In genomic region chr13:48402325-48402962, GRCh38 we compare ENCODE assay signal across 10 cellular contexts. TPM values are rescaled to one million over a fixed set of nuclear protein-coding genes. Genes with fewer than 3 reads are reported as not detected.
A peak's percentile ranks its signal among the peaks of the same experiment; 100 is the strongest.
DNase-seq lines count a peak whose midpoint lies in the region; ATAC-seq, FAIRE-seq and TF ChIP-seq lines count a peak whose summit lies in the region.
"Had no signal": no experiment of that assay in that cellular context is flagged by ENCODE, and none has a peak within 500 bp of the region (broad histone marks: within the 10 kb centered on the region; RNA-seq: fewer than 3 reads in every experiment).

No MANE protein-coding gene starts in this region.

- H3K27ac ChIP-seq in foreskin keratinocyte (peak overlapping the region; percentile 69), tibial artery (peak overlapping the region; percentile 60 to 76), kidney (ENCODE audit: low read depth in 2 of 2, low read length in 2 of 2) (no peak overlapping the region)

- H3K36me3 ChIP-seq in tibial artery, result no peaks in the 10 kb centered on the region
- H3K36me3 ChIP-seq in kidney (ENCODE audit: control insufficient read depth in 1 of 2, insufficient read depth in 2 of 2, low read length in 2 of 2), result no peaks in the 10 kb centered on the region

- H3K4me3 ChIP-seq in tibial artery (no peak overlapping the region), kidney (ENCODE audit: low read length in 2 of 2) (no peak overlapping the region)

- no peak overlapping the region for H3K9ac ChIP-seq in kidney (ENCODE audit: low read length in 2 of 2)

- no peaks in the 10 kb centered on the region for H3K9me3 Mint-ChIP-seq in activated CD4-positive, alpha-beta memory T cell treated with anti-CD3 and anti-CD28 coated beads, Interleukin-2, amount 10 ng/mL, durations not matched to agents 7 days and 5 days

- H3K4me1 Mint-ChIP-seq in activated CD4-positive, alpha-beta memory T cell treated with anti-CD3 and anti-CD28 coated beads, Interleukin-2, amount 10 ng/mL, durations not matched to agents 7 days and 5 days, result peaks cover 72% of the 10 kb centered on the region

- no peak for FAIRE-seq in kidney (lab: Jason Lieb, UNC)

- peaks cover 34% of the 10 kb centered on the region for H3K36me3 Mint-ChIP-seq in activated CD4-positive, alpha-beta memory T cell treated with anti-CD3 and anti-CD28 coated beads, Interleukin-2, amount 10 ng/mL, durations not matched to agents 7 days and 5 days (ENCODE audit: low read depth)

- H3K27me3 ChIP-seq in foreskin keratinocyte (no peaks in the 10 kb centered on the region), tibial artery (no peaks in the 10 kb centered on the region)

- no peaks in the 10 kb centered on the region for H3K27me3 Mint-ChIP-seq in activated CD4-positive, alpha-beta memory T cell treated with anti-CD3 and anti-CD28 coated beads, Interleukin-2, amount 10 ng/mL, durations not matched to agents 7 days and 5 days

- POLR2A ChIA-PET in activated CD4-positive, alpha-beta memory T cell treated with anti-CD3 and anti-CD28 coated beads, Interleukin-2, amount 10 ng/mL, durations not matched to agents 7 days and 5 days (lab: Charles Lee), result interaction anchor here (0.7 to 3.9 kb wide), 13 partner anchors 8 to 177 kb away, joined by 3 to 41 read pairs (median 8); partner anchors contain the start of genes LPAR6 and RCBTB2

- ATAC-seq in foreskin keratinocyte (peak; percentile 19), GM19467 (IDR thresholded peaks at IDR 0.05; ENCODE audit: unreplicated experiment) (no peak)

- H3K27ac Mint-ChIP-seq in activated CD4-positive, alpha-beta memory T cell treated with anti-CD3 and anti-CD28 coated beads, Interleukin-2, amount 10 ng/mL, durations not matched to agents 7 days and 5 days, result peak overlapping the region; percentile 81

- H3K9me3 ChIP-seq in tibial artery (no peaks in the 10 kb centered on the region), kidney (ENCODE audit: control insufficient read depth in 1 of 2, low read length in 2 of 2) (no peaks in the 10 kb centered on the region)

- peak overlapping the region; percentile 47 for H3K4me3 Mint-ChIP-seq in activated CD4-positive, alpha-beta memory T cell treated with anti-CD3 and anti-CD28 coated beads, Interleukin-2, amount 10 ng/mL, durations not matched to agents 7 days and 5 days

- TF ChIP-seq CTCF in foreskin keratinocyte (conservative IDR thresholded peaks at IDR 0.05), result no peak
- TF ChIP-seq CTCF in tibial artery (IDR thresholded peaks at IDR 0.05), result no peak
- TF ChIP-seq CTCF in kidney (IDR thresholded peaks at IDR 0.05; ENCODE audit: borderline replicate concordance, extremely low read depth, insufficient read depth), result no peak
- TF ChIP-seq CTCF in GM20000 (IDR thresholded peaks at IDR 0.05; ENCODE audit: extremely low read depth, missing control alignments), result no peak

- CTCF ChIA-PET in activated CD4-positive, alpha-beta memory T cell treated with anti-CD3 and anti-CD28 coated beads, Interleukin-2, amount 10 ng/mL, durations not matched to agents 7 days and 5 days (lab: Charles Lee), result interaction anchor here (0.7 to 3.3 kb wide), 6 partner anchors 10 to 177 kb away, joined by 3 to 28 read pairs (median 4); partner anchors contain the start of gene LPAR6

- DNase-seq in activated naive CD4-positive, alpha-beta T cell treated with Interleukin-2 at 50 U/mL for 16 hours, result peak; percentile 11
- no peak for DNase-seq in activated naive CD4-positive, alpha-beta T cell treated with anti-CD3 and anti-CD28 coated beads, Interleukin-2, amount 50 U/mL, for 16 hours
- peak; percentile 18 for DNase-seq in activated CD4-positive, alpha-beta memory T cell treated with anti-CD3 and anti-CD28 coated beads, Interleukin-2, amount 10 ng/mL, durations not matched to agents 7 days and 5 days
- DNase-seq in foreskin keratinocyte, result peak in 1 of 2 donors; percentile 35
- DNase-seq in tibial artery, result no peak
- DNase-seq in kidney, result no peak
- DNase-seq in GM20000 (ENCODE audit: low spot score), result no peak
- DNase-seq: effector CD4-positive, alpha-beta T cell; NCI-H1930 had no signal

- H3K4me1 ChIP-seq in foreskin keratinocyte, result peaks cover 66% of the 10 kb centered on the region
- H3K4me1 ChIP-seq in tibial artery, result peaks cover 0 to 79% (median 37%) of the 10 kb centered on the region in 4 donors
- peaks cover 18 to 31% of the 10 kb centered on the region in 2 donors for H3K4me1 ChIP-seq in kidney (ENCODE audit: control insufficient read depth in 1 of 2, insufficient read depth in 1 of 2, low read depth in 1 of 2, low read length in 2 of 2)

- intact Hi-C loops in tibial artery (cut with DNase I; ENCODE audit: low total_unique reads), result no loop called here
- intact Hi-C loops in kidney (cut with DNase I), result no loop called here

RNA-seq across cellular contexts. Expression of gene LPAR6, which starts 10.5 kb away (rescaled TPM):
- total RNA-seq in activated CD4-positive, alpha-beta memory T cell treated with anti-CD3 and anti-CD28 coated beads, Interleukin-2, amount 10 ng/mL, durations not matched to agents 7 days and 5 days, result 100 to 1,000 TPM in 1 of 2 experiments, 10 to 100 TPM in 1; 96.8 to 100 TPM
- total RNA-seq in foreskin keratinocyte (4.7 and 6.3 TPM in 2 replicates), kidney (45.1 TPM)
- polyA plus RNA-seq in foreskin keratinocyte (4.0 and 6.5 TPM in 2 replicates), kidney (ENCODE audit: insufficient read depth, low read depth, low replicate concordance) (29.3 TPM)

Comparison
In these comparisons a context has a peak if more than half of its experiments do, and no peak if none do; other contexts are left out.
1. DNase-seq: peak in activated naive CD4-positive, alpha-beta T cell treated with Interleukin-2 at 50 U/mL for 16 hours (single experiment) and activated CD4-positive, alpha-beta memory T cell treated with anti-CD3 and anti-CD28 coated beads, Interleukin-2, amount 10 ng/mL, durations not matched to agents 7 days and 5 days (single experiment); none in activated naive CD4-positive, alpha-beta T cell treated with anti-CD3 and anti-CD28 coated beads, Interleukin-2, amount 50 U/mL, for 16 hours (single experiment), tibial artery (0 of 2), kidney (single experiment) and GM20000 (single experiment).
2. H3K27ac ChIP-seq: peak in foreskin keratinocyte (single experiment) and tibial artery (2 of 2); none in kidney (0 of 2).